ENCODE assay signal across 1 cellular context in the genomic region with DNA sequence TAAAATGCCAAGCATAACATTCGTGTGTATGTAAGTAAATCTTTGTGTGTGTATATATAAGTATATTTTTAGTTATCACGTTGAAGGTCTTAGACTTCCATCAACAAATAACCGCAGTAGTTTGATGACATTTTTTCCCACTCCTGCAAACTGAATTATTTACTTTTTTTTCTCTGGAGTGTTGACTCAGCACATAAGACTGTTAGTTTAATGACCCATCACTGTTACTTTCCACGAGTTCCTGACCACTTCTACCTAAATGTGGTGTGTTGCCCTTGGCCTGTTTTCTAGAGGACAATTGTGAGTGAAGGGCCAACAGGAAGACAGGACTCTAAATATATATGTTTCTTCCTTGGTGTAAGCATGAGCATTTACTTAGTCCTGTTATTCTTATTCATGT.
A peak's percentile ranks its signal among the peaks of the same experiment; 100 is the strongest.
TF ChIP-seq lines count a peak whose summit lies in the region.

No MANE protein-coding gene starts in this region.

TF ChIP-seq in HepG2, 621 proteins besides CTCF, POLR2A, EP300 and RAD21 (continued from another document and continues in another):
- TF ChIP-seq, protein P1, sequence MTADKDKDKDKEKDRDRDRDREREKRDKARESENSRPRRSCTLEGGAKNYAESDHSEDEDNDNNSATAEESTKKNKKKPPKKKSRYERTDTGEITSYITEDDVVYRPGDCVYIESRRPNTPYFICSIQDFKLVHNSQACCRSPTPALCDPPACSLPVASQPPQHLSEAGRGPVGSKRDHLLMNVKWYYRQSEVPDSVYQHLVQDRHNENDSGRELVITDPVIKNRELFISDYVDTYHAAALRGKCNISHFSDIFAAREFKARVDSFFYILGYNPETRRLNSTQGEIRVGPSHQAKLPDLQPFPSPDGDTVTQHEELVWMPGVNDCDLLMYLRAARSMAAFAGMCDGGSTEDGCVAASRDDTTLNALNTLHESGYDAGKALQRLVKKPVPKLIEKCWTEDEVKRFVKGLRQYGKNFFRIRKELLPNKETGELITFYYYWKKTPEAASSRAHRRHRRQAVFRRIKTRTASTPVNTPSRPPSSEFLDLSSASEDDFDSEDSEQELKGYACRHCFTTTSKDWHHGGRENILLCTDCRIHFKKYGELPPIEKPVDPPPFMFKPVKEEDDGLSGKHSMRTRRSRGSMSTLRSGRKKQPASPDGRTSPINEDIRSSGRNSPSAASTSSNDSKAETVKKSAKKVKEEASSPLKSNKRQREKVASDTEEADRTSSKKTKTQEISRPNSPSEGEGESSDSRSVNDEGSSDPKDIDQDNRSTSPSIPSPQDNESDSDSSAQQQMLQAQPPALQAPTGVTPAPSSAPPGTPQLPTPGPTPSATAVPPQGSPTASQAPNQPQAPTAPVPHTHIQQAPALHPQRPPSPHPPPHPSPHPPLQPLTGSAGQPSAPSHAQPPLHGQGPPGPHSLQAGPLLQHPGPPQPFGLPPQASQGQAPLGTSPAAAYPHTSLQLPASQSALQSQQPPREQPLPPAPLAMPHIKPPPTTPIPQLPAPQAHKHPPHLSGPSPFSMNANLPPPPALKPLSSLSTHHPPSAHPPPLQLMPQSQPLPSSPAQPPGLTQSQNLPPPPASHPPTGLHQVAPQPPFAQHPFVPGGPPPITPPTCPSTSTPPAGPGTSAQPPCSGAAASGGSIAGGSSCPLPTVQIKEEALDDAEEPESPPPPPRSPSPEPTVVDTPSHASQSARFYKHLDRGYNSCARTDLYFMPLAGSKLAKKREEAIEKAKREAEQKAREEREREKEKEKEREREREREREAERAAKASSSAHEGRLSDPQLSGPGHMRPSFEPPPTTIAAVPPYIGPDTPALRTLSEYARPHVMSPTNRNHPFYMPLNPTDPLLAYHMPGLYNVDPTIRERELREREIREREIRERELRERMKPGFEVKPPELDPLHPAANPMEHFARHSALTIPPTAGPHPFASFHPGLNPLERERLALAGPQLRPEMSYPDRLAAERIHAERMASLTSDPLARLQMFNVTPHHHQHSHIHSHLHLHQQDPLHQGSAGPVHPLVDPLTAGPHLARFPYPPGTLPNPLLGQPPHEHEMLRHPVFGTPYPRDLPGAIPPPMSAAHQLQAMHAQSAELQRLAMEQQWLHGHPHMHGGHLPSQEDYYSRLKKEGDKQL (CRISPR knock-in tag; IDR thresholded peaks at IDR 0.05; ENCODE audit: low read depth), result peak; percentile 81; the same call in 1 of the 2 replicates
- TF ChIP-seq DNMT1 (CRISPR knock-in tag; IDR thresholded peaks at IDR 0.05) (no peak), TCF7L2 (IDR thresholded peaks at IDR 0.05; ENCODE audit: low read depth, low read length) (no peak), MTF2 (CRISPR knock-in tag; IDR thresholded peaks at IDR 0.05; ENCODE audit: borderline replicate concordance) (no peak), XRCC5 (optimal IDR thresholded peaks at IDR 0.05; ENCODE audit: low read length) (no peak), POLR2AphosphoS2 (IDR thresholded peaks at IDR 0.05; ENCODE audit: low read depth, low read length) (no peak), ZNF3 (CRISPR knock-in tag; IDR thresholded peaks at IDR 0.05) (no peak), ZNF296 (CRISPR knock-in tag; conservative IDR thresholded peaks at IDR 0.05) (no peak), GTF2F1 (IDR thresholded peaks at IDR 0.05; ENCODE audit: low read length) (no peak), MZF1 (CRISPR knock-in tag; IDR thresholded peaks at IDR 0.05; ENCODE audit: borderline replicate concordance) (no peak), SOX6 (IDR thresholded peaks at IDR 0.05) (no peak), SOX6 (CRISPR knock-in tag; IDR thresholded peaks at IDR 0.05) (peak; percentile 68), ZNF598 (CRISPR knock-in tag; IDR thresholded peaks at IDR 0.05; ENCODE audit: borderline replicate concordance) (no peak), GATAD1 (CRISPR knock-in tag; IDR thresholded peaks at IDR 0.05) (peak; percentile 32; the same call in 1 of the 2 replicates), WIZ (CRISPR knock-in tag; IDR thresholded peaks at IDR 0.05) (no peak), NFE2L2 (IDR thresholded peaks at IDR 0.05; ENCODE audit: low read length) (peak; percentile 28; the same call in 1 of the 2 replicates), FOXP1 (IDR thresholded peaks at IDR 0.05) (no peak), FOXP1 (CRISPR knock-in tag; IDR thresholded peaks at IDR 0.05) (peak; percentile 82), ZNF660 (CRISPR knock-in tag; IDR thresholded peaks at IDR 0.05; ENCODE audit: borderline replicate concordance, low read depth) (no peak), SIN3A (IDR thresholded peaks at IDR 0.05; ENCODE audit: borderline replicate concordance, low read depth, low read length) (no peak), CBX1 (IDR thresholded peaks at IDR 0.05; ENCODE audit: low read depth) (no peak), KDM5B (CRISPR knock-in tag; IDR thresholded peaks at IDR 0.05; ENCODE audit: borderline replicate concordance) (no peak), MIER2 (CRISPR knock-in tag; IDR thresholded peaks at IDR 0.05) (no peak), MATR3 (CRISPR knock-in tag; IDR thresholded peaks at IDR 0.05) (no peak)
- TF ChIP-seq, protein P2, sequence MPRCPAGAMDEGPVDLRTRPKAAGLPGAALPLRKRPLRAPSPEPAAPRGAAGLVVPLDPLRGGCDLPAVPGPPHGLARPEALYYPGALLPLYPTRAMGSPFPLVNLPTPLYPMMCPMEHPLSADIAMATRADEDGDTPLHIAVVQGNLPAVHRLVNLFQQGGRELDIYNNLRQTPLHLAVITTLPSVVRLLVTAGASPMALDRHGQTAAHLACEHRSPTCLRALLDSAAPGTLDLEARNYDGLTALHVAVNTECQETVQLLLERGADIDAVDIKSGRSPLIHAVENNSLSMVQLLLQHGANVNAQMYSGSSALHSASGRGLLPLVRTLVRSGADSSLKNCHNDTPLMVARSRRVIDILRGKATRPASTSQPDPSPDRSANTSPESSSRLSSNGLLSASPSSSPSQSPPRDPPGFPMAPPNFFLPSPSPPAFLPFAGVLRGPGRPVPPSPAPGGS (CRISPR knock-in tag; IDR thresholded peaks at IDR 0.05), result no peak
- TF ChIP-seq, protein P3, sequence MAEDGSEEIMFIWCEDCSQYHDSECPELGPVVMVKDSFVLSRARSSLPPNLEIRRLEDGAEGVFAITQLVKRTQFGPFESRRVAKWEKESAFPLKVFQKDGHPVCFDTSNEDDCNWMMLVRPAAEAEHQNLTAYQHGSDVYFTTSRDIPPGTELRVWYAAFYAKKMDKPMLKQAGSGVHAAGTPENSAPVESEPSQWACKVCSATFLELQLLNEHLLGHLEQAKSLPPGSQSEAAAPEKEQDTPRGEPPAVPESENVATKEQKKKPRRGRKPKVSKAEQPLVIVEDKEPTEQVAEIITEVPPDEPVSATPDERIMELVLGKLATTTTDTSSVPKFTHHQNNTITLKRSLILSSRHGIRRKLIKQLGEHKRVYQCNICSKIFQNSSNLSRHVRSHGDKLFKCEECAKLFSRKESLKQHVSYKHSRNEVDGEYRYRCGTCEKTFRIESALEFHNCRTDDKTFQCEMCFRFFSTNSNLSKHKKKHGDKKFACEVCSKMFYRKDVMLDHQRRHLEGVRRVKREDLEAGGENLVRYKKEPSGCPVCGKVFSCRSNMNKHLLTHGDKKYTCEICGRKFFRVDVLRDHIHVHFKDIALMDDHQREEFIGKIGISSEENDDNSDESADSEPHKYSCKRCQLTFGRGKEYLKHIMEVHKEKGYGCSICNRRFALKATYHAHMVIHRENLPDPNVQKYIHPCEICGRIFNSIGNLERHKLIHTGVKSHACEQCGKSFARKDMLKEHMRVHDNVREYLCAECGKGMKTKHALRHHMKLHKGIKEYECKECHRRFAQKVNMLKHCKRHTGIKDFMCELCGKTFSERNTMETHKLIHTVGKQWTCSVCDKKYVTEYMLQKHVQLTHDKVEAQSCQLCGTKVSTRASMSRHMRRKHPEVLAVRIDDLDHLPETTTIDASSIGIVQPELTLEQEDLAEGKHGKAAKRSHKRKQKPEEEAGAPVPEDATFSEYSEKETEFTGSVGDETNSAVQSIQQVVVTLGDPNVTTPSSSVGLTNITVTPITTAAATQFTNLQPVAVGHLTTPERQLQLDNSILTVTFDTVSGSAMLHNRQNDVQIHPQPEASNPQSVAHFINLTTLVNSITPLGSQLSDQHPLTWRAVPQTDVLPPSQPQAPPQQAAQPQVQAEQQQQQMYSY (CRISPR knock-in tag; IDR thresholded peaks at IDR 0.05), result no peak
- TF ChIP-seq, protein P4, sequence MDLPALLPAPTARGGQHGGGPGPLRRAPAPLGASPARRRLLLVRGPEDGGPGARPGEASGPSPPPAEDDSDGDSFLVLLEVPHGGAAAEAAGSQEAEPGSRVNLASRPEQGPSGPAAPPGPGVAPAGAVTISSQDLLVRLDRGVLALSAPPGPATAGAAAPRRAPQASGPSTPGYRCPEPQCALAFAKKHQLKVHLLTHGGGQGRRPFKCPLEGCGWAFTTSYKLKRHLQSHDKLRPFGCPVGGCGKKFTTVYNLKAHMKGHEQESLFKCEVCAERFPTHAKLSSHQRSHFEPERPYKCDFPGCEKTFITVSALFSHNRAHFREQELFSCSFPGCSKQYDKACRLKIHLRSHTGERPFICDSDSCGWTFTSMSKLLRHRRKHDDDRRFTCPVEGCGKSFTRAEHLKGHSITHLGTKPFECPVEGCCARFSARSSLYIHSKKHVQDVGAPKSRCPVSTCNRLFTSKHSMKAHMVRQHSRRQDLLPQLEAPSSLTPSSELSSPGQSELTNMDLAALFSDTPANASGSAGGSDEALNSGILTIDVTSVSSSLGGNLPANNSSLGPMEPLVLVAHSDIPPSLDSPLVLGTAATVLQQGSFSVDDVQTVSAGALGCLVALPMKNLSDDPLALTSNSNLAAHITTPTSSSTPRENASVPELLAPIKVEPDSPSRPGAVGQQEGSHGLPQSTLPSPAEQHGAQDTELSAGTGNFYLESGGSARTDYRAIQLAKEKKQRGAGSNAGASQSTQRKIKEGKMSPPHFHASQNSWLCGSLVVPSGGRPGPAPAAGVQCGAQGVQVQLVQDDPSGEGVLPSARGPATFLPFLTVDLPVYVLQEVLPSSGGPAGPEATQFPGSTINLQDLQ (CRISPR knock-in tag; IDR thresholded peaks at IDR 0.05), result no peak
- TF ChIP-seq, protein P5, sequence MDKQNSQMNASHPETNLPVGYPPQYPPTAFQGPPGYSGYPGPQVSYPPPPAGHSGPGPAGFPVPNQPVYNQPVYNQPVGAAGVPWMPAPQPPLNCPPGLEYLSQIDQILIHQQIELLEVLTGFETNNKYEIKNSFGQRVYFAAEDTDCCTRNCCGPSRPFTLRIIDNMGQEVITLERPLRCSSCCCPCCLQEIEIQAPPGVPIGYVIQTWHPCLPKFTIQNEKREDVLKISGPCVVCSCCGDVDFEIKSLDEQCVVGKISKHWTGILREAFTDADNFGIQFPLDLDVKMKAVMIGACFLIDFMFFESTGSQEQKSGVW (CRISPR knock-in tag; IDR thresholded peaks at IDR 0.05; ENCODE audit: borderline replicate concordance), result no peak
- TF ChIP-seq, protein P6, sequence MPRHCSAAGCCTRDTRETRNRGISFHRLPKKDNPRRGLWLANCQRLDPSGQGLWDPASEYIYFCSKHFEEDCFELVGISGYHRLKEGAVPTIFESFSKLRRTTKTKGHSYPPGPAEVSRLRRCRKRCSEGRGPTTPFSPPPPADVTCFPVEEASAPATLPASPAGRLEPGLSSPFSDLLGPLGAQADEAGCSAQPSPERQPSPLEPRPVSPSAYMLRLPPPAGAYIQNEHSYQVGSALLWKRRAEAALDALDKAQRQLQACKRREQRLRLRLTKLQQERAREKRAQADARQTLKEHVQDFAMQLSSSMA (CRISPR knock-in tag; IDR thresholded peaks at IDR 0.05), result no peak
- TF ChIP-seq, protein P7, sequence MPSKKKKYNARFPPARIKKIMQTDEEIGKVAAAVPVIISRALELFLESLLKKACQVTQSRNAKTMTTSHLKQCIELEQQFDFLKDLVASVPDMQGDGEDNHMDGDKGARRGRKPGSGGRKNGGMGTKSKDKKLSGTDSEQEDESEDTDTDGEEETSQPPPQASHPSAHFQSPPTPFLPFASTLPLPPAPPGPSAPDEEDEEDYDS (CRISPR knock-in tag; IDR thresholded peaks at IDR 0.05), result 0 out of 2 replicates have a peak, but pooled peaks have one; percentile 21
- TF ChIP-seq, protein P8, sequence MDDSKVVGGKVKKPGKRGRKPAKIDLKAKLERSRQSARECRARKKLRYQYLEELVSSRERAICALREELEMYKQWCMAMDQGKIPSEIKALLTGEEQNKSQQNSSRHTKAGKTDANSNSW (CRISPR knock-in tag; IDR thresholded peaks at IDR 0.05; ENCODE audit: borderline replicate concordance), result no peak
- TF ChIP-seq, protein P9, sequence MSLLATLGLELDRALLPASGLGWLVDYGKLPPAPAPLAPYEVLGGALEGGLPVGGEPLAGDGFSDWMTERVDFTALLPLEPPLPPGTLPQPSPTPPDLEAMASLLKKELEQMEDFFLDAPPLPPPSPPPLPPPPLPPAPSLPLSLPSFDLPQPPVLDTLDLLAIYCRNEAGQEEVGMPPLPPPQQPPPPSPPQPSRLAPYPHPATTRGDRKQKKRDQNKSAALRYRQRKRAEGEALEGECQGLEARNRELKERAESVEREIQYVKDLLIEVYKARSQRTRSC (CRISPR knock-in tag; IDR thresholded peaks at IDR 0.05; ENCODE audit: low read depth), result no peak
- TF ChIP-seq, protein P10, sequence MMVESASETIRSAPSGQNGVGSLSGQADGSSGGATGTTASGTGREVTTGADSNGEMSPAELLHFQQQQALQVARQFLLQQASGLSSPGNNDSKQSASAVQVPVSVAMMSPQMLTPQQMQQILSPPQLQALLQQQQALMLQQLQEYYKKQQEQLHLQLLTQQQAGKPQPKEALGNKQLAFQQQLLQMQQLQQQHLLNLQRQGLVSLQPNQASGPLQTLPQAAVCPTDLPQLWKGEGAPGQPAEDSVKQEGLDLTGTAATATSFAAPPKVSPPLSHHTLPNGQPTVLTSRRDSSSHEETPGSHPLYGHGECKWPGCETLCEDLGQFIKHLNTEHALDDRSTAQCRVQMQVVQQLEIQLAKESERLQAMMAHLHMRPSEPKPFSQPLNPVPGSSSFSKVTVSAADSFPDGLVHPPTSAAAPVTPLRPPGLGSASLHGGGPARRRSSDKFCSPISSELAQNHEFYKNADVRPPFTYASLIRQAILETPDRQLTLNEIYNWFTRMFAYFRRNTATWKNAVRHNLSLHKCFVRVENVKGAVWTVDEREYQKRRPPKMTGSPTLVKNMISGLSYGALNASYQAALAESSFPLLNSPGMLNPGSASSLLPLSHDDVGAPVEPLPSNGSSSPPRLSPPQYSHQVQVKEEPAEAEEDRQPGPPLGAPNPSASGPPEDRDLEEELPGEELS (CRISPR knock-in tag; IDR thresholded peaks at IDR 0.05), result peak; percentile 78
- TF ChIP-seq, protein P11, sequence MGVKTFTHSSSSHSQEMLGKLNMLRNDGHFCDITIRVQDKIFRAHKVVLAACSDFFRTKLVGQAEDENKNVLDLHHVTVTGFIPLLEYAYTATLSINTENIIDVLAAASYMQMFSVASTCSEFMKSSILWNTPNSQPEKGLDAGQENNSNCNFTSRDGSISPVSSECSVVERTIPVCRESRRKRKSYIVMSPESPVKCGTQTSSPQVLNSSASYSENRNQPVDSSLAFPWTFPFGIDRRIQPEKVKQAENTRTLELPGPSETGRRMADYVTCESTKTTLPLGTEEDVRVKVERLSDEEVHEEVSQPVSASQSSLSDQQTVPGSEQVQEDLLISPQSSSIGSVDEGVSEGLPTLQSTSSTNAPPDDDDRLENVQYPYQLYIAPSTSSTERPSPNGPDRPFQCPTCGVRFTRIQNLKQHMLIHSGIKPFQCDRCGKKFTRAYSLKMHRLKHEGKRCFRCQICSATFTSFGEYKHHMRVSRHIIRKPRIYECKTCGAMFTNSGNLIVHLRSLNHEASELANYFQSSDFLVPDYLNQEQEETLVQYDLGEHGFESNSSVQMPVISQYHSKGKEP (CRISPR knock-in tag; IDR thresholded peaks at IDR 0.05), result no peak
- TF ChIP-seq, protein P12, sequence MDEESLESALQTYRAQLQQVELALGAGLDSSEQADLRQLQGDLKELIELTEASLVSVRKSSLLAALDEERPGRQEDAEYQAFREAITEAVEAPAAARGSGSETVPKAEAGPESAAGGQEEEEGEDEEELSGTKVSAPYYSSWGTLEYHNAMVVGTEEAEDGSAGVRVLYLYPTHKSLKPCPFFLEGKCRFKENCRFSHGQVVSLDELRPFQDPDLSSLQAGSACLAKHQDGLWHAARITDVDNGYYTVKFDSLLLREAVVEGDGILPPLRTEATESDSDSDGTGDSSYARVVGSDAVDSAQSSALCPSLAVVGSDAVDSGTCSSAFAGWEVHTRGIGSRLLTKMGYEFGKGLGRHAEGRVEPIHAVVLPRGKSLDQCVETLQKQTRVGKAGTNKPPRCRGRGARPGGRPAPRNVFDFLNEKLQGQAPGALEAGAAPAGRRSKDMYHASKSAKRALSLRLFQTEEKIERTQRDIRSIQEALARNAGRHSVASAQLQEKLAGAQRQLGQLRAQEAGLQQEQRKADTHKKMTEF (CRISPR knock-in tag; IDR thresholded peaks at IDR 0.05), result peak; percentile 65; the same call in 1 of the 2 replicates
